8 cellular contexts compared by ENCODE assay signal in the genomic region with DNA sequence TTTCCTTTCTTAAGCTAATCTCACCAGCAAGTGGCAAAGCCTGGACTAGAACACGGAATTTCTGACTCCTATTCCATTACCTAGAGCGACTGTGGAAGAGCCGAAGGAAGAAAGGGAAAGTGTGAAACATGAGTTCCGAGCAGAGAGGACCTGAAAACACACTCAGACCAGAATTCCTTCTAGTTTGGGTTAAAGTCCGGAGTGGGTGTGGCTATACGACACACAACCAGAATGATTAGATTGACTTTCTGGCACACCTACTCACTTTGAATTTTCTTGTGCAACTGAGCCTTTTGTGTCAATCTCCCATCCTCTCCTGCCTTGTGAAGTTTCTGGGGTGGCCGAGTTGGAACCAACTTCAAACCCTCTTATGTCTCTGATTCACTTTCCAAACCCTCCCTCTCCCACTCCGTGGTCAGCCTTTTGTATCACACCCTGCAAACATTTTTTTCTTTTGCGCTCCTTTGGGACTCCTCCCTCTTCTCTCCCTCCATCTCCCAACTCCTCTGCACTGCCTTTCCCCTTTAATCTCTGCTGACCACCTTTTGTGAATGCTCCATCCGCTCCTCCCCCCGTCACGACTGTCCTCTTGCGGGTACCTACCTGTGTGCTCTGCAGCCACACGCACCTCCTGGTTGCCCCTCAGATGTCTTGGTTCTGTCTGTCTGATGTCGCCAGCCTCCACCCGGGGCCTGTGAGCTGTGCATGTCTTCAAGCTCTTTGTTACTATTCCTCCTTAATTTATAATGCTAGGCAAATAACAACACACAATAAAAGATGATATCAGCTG.
DNase-seq lines count a peak whose midpoint lies in the region; ATAC-seq and TF ChIP-seq lines count a peak whose summit lies in the region.

No MANE protein-coding gene starts in this region.

- H3K4me3 ChIP-seq in choroid plexus epithelial cell (ENCODE audit: low read depth, low read length) (peak overlapping the region; percentile 56), liver (ENCODE audit: low read depth in 1 of 3, low read length in 3 of 3) (peak overlapping the region; percentile 8 to 59 (median 36)), tibial artery (peak overlapping the region; percentile 46 to 55)

- H3K4me1 ChIP-seq in liver (ENCODE audit: control insufficient read depth in 4 of 4, insufficient read depth in 4 of 4, low read length in 3 of 4) (peaks cover 1 to 15% (median 9%) of the 10 kb centered on the region in 4 donors), tibial artery (peaks cover 0 to 78% (median 31%) of the 10 kb centered on the region in 4 donors)

- DNase-seq in choroid plexus epithelial cell (ENCODE audit: low read depth) (peak; percentile 86), tibial artery (peak in 1 of 2 donors; percentile 70), NCI-H524 treated with DMSO at 0.1 percent for 48 hours (lab: John Stamatoyannopoulos, UW) (no peak), NCI-H345 treated with DMSO at 0.1 percent for 48 hours (lab: John Stamatoyannopoulos, UW; ENCODE audit: unreplicated experiment) (no peak), DMS 273 (lab: John Stamatoyannopoulos, UW; ENCODE audit: unreplicated experiment) (no peak)
- DNase-seq in activated CD4-positive, alpha-beta T cell treated with anti-CD3 and anti-CD28 coated beads, Interleukin-2, amount 50 U/mL, for 4 hours = no peak

- intact Hi-C loops in tibial artery (cut with DNase I; ENCODE audit: low total_unique reads) = loop anchor here (2.0 to 10.0 kb wide), 3 partner anchors 94 to 545 kb away; no protein-coding TSS in a partner anchor

- 48% methylated on average over 16 of the region's 16 CpGs for WGBS in liver

- TF ChIP-seq RAD21 in liver (IDR thresholded peaks at IDR 0.05) = peak in 1 of 2 donors; percentile 36

- H3K9ac ChIP-seq in liver (ENCODE audit: low read depth in 1 of 2, low read length in 2 of 2) = no peak overlapping the region

- H3K27me3 ChIP-seq in liver (ENCODE audit: control insufficient read depth in 4 of 4, insufficient read depth in 4 of 4, low read length in 3 of 4) (no peaks in the 10 kb centered on the region), tibial artery (no peaks in the 10 kb centered on the region)

- TF ChIP-seq CTCF in choroid plexus epithelial cell (conservative IDR thresholded peaks at IDR 0.05; ENCODE audit: low read depth, low read length) = no peak
- TF ChIP-seq CTCF in liver (IDR thresholded peaks at IDR 0.05; ENCODE audit: low read depth, low read length, missing input control) = no peak
- no peak for TF ChIP-seq CTCF in tibial artery (IDR thresholded peaks at IDR 0.05)

- H3K36me3 ChIP-seq in liver (ENCODE audit: control insufficient read depth in 4 of 4, insufficient read depth in 3 of 4, low read depth in 1 of 4, low read length in 3 of 4) (no peaks in the 10 kb centered on the region), tibial artery (no peaks in the 10 kb centered on the region)

- H3K27ac ChIP-seq in liver (ENCODE audit: low read depth in 1 of 2, low read length in 2 of 2) (peak overlapping the region in 1 of 2 donors; percentile 34), tibial artery (peak overlapping the region; percentile 76 to 77)

- H3K9me3 ChIP-seq in liver (ENCODE audit: control insufficient read depth in 4 of 4, low read length in 3 of 4) (no peaks in the 10 kb centered on the region), tibial artery (no peaks in the 10 kb centered on the region)

- ATAC-seq in HG03432 (IDR thresholded peaks at IDR 0.05; ENCODE audit: unreplicated experiment) = peak; percentile 22

TF ChIP-seq in liver, 16 proteins besides CTCF, POLR2A, EP300 and RAD21:
- TF ChIP-seq HNF4G (IDR thresholded peaks at IDR 0.05) (peak; percentile 73), EGR1 (IDR thresholded peaks at IDR 0.05; ENCODE audit: low read depth in 2 of 2) (no peak), RXRA (IDR thresholded peaks at IDR 0.05) (peak in 1 of 2 donors; percentile 20), TAF1 (conservative IDR thresholded peaks at IDR 0.05) (no peak), HNF4A (conservative IDR thresholded peaks at IDR 0.05) (peak; percentile 85 to 90), SP1 (IDR thresholded peaks at IDR 0.05) (peak; percentile 47), GABPA (IDR thresholded peaks at IDR 0.05 in 1 of 2, conservative IDR thresholded peaks at IDR 0.05 in 1 of 2) (no peak), JUND (IDR thresholded peaks at IDR 0.05) (peak in 1 of 2 donors; percentile 49), FOXA2 (IDR thresholded peaks at IDR 0.05) (no peak), NR2F2 (IDR thresholded peaks at IDR 0.05) (no peak), YY1 (IDR thresholded peaks at IDR 0.05) (no peak), FOXA1 (IDR thresholded peaks at IDR 0.05) (no peak)
- TF ChIP-seq, protein P1, sequence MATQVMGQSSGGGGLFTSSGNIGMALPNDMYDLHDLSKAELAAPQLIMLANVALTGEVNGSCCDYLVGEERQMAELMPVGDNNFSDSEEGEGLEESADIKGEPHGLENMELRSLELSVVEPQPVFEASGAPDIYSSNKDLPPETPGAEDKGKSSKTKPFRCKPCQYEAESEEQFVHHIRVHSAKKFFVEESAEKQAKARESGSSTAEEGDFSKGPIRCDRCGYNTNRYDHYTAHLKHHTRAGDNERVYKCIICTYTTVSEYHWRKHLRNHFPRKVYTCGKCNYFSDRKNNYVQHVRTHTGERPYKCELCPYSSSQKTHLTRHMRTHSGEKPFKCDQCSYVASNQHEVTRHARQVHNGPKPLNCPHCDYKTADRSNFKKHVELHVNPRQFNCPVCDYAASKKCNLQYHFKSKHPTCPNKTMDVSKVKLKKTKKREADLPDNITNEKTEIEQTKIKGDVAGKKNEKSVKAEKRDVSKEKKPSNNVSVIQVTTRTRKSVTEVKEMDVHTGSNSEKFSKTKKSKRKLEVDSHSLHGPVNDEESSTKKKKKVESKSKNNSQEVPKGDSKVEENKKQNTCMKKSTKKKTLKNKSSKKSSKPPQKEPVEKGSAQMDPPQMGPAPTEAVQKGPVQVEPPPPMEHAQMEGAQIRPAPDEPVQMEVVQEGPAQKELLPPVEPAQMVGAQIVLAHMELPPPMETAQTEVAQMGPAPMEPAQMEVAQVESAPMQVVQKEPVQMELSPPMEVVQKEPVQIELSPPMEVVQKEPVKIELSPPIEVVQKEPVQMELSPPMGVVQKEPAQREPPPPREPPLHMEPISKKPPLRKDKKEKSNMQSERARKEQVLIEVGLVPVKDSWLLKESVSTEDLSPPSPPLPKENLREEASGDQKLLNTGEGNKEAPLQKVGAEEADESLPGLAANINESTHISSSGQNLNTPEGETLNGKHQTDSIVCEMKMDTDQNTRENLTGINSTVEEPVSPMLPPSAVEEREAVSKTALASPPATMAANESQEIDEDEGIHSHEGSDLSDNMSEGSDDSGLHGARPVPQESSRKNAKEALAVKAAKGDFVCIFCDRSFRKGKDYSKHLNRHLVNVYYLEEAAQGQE (IDR thresholded peaks at IDR 0.05) = no peak
- TF ChIP-seq, protein P2, sequence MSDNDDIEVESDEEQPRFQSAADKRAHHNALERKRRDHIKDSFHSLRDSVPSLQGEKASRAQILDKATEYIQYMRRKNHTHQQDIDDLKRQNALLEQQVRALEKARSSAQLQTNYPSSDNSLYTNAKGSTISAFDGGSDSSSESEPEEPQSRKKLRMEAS (IDR thresholded peaks at IDR 0.05) = peak; percentile 10
- TF ChIP-seq, protein P3, sequence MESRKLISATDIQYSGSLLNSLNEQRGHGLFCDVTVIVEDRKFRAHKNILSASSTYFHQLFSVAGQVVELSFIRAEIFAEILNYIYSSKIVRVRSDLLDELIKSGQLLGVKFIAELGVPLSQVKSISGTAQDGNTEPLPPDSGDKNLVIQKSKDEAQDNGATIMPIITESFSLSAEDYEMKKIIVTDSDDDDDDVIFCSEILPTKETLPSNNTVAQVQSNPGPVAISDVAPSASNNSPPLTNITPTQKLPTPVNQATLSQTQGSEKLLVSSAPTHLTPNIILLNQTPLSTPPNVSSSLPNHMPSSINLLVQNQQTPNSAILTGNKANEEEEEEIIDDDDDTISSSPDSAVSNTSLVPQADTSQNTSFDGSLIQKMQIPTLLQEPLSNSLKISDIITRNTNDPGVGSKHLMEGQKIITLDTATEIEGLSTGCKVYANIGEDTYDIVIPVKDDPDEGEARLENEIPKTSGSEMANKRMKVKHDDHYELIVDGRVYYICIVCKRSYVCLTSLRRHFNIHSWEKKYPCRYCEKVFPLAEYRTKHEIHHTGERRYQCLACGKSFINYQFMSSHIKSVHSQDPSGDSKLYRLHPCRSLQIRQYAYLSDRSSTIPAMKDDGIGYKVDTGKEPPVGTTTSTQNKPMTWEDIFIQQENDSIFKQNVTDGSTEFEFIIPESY (IDR thresholded peaks at IDR 0.05) = no peak
- TF ChIP-seq, protein P4, sequence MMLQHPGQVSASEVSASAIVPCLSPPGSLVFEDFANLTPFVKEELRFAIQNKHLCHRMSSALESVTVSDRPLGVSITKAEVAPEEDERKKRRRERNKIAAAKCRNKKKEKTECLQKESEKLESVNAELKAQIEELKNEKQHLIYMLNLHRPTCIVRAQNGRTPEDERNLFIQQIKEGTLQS (IDR thresholded peaks at IDR 0.05) = no peak
